ENCODE assay signal across 24 cellular contexts in genomic region chr3:184375747-184376495, GRCh38. TPM values are rescaled to one million over a fixed set of nuclear protein-coding genes. Genes with fewer than 3 reads are reported as not detected.
DNase-seq lines count a peak whose midpoint lies in the region; ATAC-seq and TF ChIP-seq lines count a peak whose summit lies in the region.
"Had no signal": no experiment of that assay in that cellular context is flagged by ENCODE, and none has a peak within 500 bp of the region (broad histone marks: within the 10 kb centered on the region; RNA-seq: fewer than 3 reads in every experiment).

No MANE protein-coding gene starts in this region.

- H3K4me3 ChIP-seq in Karpas-422 (ENCODE audit: low read length) (no peak overlapping the region; the same call in 1 of the 2 replicates), transverse colon (no peak overlapping the region)
- H3K4me3 ChIP-seq: SJSA1 had no signal

- no peak for TF ChIP-seq POLR2A in transverse colon (IDR thresholded peaks at IDR 0.05)

- H2AFZ ChIP-seq in Karpas-422 (ENCODE audit: low read length): no peak overlapping the region

- no peak for TF ChIP-seq CTCF in transverse colon (IDR thresholded peaks at IDR 0.05)
- no peak for TF ChIP-seq CTCF in foreskin keratinocyte (conservative IDR thresholded peaks at IDR 0.05)

- TF ChIP-seq EP300 in transverse colon (IDR thresholded peaks at IDR 0.05; ENCODE audit: low read depth): no peak

- H3K27ac ChIP-seq in Karpas-422 (ENCODE audit: low read length) (no peak overlapping the region), transverse colon (no peak overlapping the region), foreskin keratinocyte (no peak overlapping the region)
- H3K27ac ChIP-seq: C4-2B, SJSA1 had no signal

- no peak for ATAC-seq in HG03039 (IDR thresholded peaks at IDR 0.05; ENCODE audit: unreplicated experiment)
- no peak for ATAC-seq in foreskin keratinocyte
- ATAC-seq: CD8-positive, alpha-beta T cell had no signal

- intact Hi-C loops in posterior vena cava (cut with DNase I) (loop anchor here in 1 of 2 donors (10.0 kb wide), 1 partner anchor 159 kb away; no protein-coding TSS in a partner anchor), transverse colon (cut with DNase I; ENCODE audit: low total_unique reads) (no loop called here)

- H4K20me1 ChIP-seq in Karpas-422 (ENCODE audit: insufficient read depth, low read depth, low read length): no peaks in the 10 kb centered on the region

- no peaks in the 10 kb centered on the region for H3K9me2 ChIP-seq in Karpas-422 (replicated peaks; ENCODE audit: insufficient read depth, low read length)

- in situ Hi-C loops in transverse colon (cut with MboI; ENCODE audit: low pct_ligation_motif_present in 1 of 4, low pct_unique_long_range_greater_than_20kb in 1 of 4, low sequenced_read_pairs in 3 of 4): loop anchor here in 2 of 4 donors (10.0 to 25.0 kb wide), 2 partner anchors 159 to 411 kb away; no protein-coding TSS in a partner anchor

- DNase-seq in Karpas-422: no peak
- peak; percentile 50 for DNase-seq in islet precursor cell
- DNase-seq in posterior vena cava (ENCODE audit: low spot score): peak; percentile 4
- DNase-seq in transverse colon: no peak
- DNase-seq in GOT3 (lab: John Stamatoyannopoulos, UW): no peak
- no peak for DNase-seq in foreskin keratinocyte
- DNase-seq: CD8-positive, alpha-beta T cell; DMS79 treated with DMSO at 0.1 percent for 48 hours; GF-D8; NCI-H1092; NCI-H1417 treated with DMSO at 0.1 percent for 48 hours; NCI-H187; NCI-H2081 treated with DMSO at 0.1 percent for 48 hours; NCI-H2171; NCI-H226; NCI-H510A; NCI-H69; Right ventricle myocardium superior; RPMI8226 had no signal

- H3K4me1 ChIP-seq in Karpas-422 (ENCODE audit: low read length) (peaks cover 29% of the 10 kb centered on the region), transverse colon (peaks cover 4 to 27% (median 6%) of the 10 kb centered on the region in 4 donors), foreskin keratinocyte (no peaks in the 10 kb centered on the region)

- H3K79me2 ChIP-seq in Karpas-422 (ENCODE audit: low read length): peaks cover 35% of the 10 kb centered on the region

- H3K9me3 ChIP-seq in Karpas-422 (ENCODE audit: low read length) (no peaks in the 10 kb centered on the region), transverse colon (no peaks in the 10 kb centered on the region)
- H3K9me3 ChIP-seq: SJSA1 had no signal

- 0 out of 2 replicates have a peak overlapping the region, but pooled peaks have one; percentile 1 for H3K9ac ChIP-seq in Karpas-422 (ENCODE audit: low read length)

- no peak overlapping the region for H3K4me2 ChIP-seq in Karpas-422 (ENCODE audit: low read depth, low read length, poor library complexity, severe bottlenecking)

- H3K36me3 ChIP-seq in Karpas-422 (ENCODE audit: insufficient read depth, low read length) (peaks cover 8% of the 10 kb centered on the region), transverse colon (no peaks in the 10 kb centered on the region)
- H3K36me3 ChIP-seq: SJSA1 had no signal

- H3K27me3 ChIP-seq in Karpas-422 (ENCODE audit: low read length): no peaks in the 10 kb centered on the region
- peaks cover 47% of the 10 kb centered on the region for H3K27me3 ChIP-seq in transverse colon
- peaks cover 80% of the 10 kb centered on the region for H3K27me3 ChIP-seq in foreskin keratinocyte

- 83 to 84% methylated on average over 8 to 12 of the region's 12 CpGs for WGBS in transverse colon (ENCODE audit: low coverage in 1 of 2), 2 donors

RNA-seq across cellular contexts. Expression of gene THPO, which starts 2.1 kb away (rescaled TPM):
- total RNA-seq in Karpas-422 (2014; rRNA removed; shearing (Covaris generic); ENCODE audit: low replicate concordance): 6.6 and 12.5 TPM in 2 replicates
- total RNA-seq in posterior vena cava: 1 to 10 TPM in 1 of 2 donors, under 1 TPM in 1; 0.71 to 1.1 TPM
- total RNA-seq in transverse colon: not detected
- not detected in 2 replicates for total RNA-seq in foreskin keratinocyte
- not detected in 2 replicates for polyA plus RNA-seq in foreskin keratinocyte
- total RNA-seq: A673; CD8-positive, alpha-beta T cell; SJSA1 had no signal

RNA-seq across cellular contexts. Expression of gene CHRD, which starts 3.9 kb away (rescaled TPM):
- total RNA-seq in Karpas-422 (2014; rRNA removed; shearing (Covaris generic); ENCODE audit: low replicate concordance): 17.7 and 52.9 TPM in 2 replicates
- total RNA-seq in posterior vena cava: 10 to 100 TPM; 18.6 to 32.6 TPM
- total RNA-seq in transverse colon: 1 to 10 TPM; 1.9 to 7.0 (median 4.5) TPM
- total RNA-seq in foreskin keratinocyte: not detected in 2 replicates
- polyA plus RNA-seq in foreskin keratinocyte: not detected in 2 replicates
- total RNA-seq: CD8-positive, alpha-beta T cell had no signal
- polyA plus RNA-seq: IgD-negative memory B cell had no signal

RNA-seq across cellular contexts. Expression of gene POLR2H, which starts 14.4 kb away (rescaled TPM):
- total RNA-seq in Karpas-422 (2014; rRNA removed; shearing (Covaris generic); ENCODE audit: low replicate concordance): 165 and 169 TPM in 2 replicates
- total RNA-seq in posterior vena cava: 10 to 100 TPM; 39.1 to 42.7 TPM
- 100 to 1,000 TPM in 3 of 4 donors, 10 to 100 TPM in 1; 74.4 to 206 (median 146) TPM for total RNA-seq in transverse colon
- 81.0 and 92.9 TPM in 2 replicates for total RNA-seq in foreskin keratinocyte
- polyA plus RNA-seq in foreskin keratinocyte: 116 and 138 TPM in 2 replicates

RNA-seq across cellular contexts. Expression of gene CLCN2, which starts 14.5 kb away (rescaled TPM):
- 4.4 and 8.8 TPM in 2 replicates for total RNA-seq in Karpas-422 (2014; rRNA removed; shearing (Covaris generic); ENCODE audit: low replicate concordance)
- total RNA-seq in posterior vena cava (1 to 10 TPM; 3.7 to 4.0 TPM), transverse colon (100 to 1,000 TPM in 1 of 4 donors, 10 to 100 TPM in 3; 13.7 to 246 (median 73.1) TPM), foreskin keratinocyte (4.7 and 5.4 TPM in 2 replicates)
- 3.8 and 3.9 TPM in 2 replicates for polyA plus RNA-seq in foreskin keratinocyte

RNA-seq across cellular contexts. Expression of gene FAM131A, which starts 38.5 kb away (rescaled TPM):
- 23.0 and 26.1 TPM in 2 replicates for total RNA-seq in Karpas-422 (2014; rRNA removed; shearing (Covaris generic); ENCODE audit: low replicate concordance)
- total RNA-seq in posterior vena cava (10 to 100 TPM; 30.4 to 37.4 TPM), transverse colon (10 to 100 TPM; 18.5 to 41.1 (median 28.8) TPM), foreskin keratinocyte (13.3 and 14.6 TPM in 2 replicates)
- polyA plus RNA-seq in foreskin keratinocyte: 11.6 and 11.7 TPM in 2 replicates

Comparison
In these comparisons a context has a peak if more than half of its experiments do, and no peak if none do; other contexts are left out.
1. DNase-seq: peak in islet precursor cell (single experiment) and posterior vena cava (single experiment); none in Karpas-422 (single experiment), transverse colon (single experiment), GOT3 (single experiment) and foreskin keratinocyte (0 of 2).